ENCODE assay signal across 18 cellular contexts in the genomic region with DNA sequence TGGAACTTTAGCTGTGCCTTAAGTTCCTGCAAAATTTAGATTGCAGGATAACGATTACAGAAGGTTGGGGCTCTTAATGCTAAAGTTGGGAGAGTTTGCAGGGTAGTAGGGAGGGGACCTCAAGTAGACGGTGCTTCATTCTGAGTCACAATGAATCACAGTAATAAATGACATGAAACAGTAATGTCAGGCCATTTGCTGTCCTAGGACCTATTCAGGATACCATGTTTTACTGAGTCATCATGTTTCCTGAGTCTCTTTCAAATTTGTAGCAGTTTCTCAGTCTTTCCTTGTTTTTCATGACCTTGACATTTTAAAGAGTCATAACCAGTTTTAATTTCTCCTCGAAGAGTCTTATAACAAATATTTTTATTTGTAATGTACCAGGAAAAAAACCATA.
"Had no signal": no experiment of that assay in that cellular context is flagged by ENCODE, and none has a peak within 500 bp of the region (broad histone marks: within the 10 kb centered on the region; RNA-seq: fewer than 3 reads in every experiment).

No MANE protein-coding gene starts in this region.

- H3K4me3 ChIP-seq: esophagus squamous epithelium, heart left ventricle, left ventricle myocardium inferior had no signal

- H3K36me3 ChIP-seq: brain microvascular endothelial cell, esophagus squamous epithelium, heart left ventricle, left ventricle myocardium inferior had no signal

- H3K27me3 ChIP-seq: brain microvascular endothelial cell, esophagus squamous epithelium, heart left ventricle had no signal

- H3K9me3 ChIP-seq: esophagus squamous epithelium, heart left ventricle had no signal

- H3K27ac ChIP-seq: brain microvascular endothelial cell, esophagus squamous epithelium, heart left ventricle, left ventricle myocardium inferior had no signal

- ATAC-seq: activated CD4-positive, CD25-positive, alpha-beta regulatory T cell treated with anti-CD3 and anti-CD28 coated beads, Interleukin-2, amount 50 U/mL, for 24 hours; activated CD8-positive, alpha-beta memory T cell treated with anti-CD3 and anti-CD28 coated beads, Interleukin-2, amount 10 ng/mL, durations not matched to agents 7 days and 5 days; activated naive CD4-positive, alpha-beta T cell treated with anti-CD3 and anti-CD28 coated beads, Interleukin-2, amount 50 U/mL, for 72 hours; activated T-cell treated with anti-CD3 and anti-CD28 coated beads, Interleukin-2, amount 50 U/mL, for 4 hours; heart left ventricle; stimulated activated memory B cell treated with anti-CD40 and anti-IgM and Interleukin-4, amounts not matched to agents 10 μg/mL and 1 μg/mL and 100 μg/mL, for 72 hours had no signal

- DNase-seq: activated CD4-positive, alpha-beta T cell treated with anti-CD3 and anti-CD28 coated beads, Interleukin-2, amount 50 U/mL, for 48 hours; activated CD8-positive, alpha-beta memory T cell treated with anti-CD3 and anti-CD28 coated beads, Interleukin-2, amount 10 ng/mL, durations not matched to agents 7 days and 5 days; activated effector memory CD4-positive, alpha-beta T cell treated with anti-CD3 and anti-CD28 coated beads, Interleukin-2, amount 50 U/mL, for 16 hours; activated T-cell treated with anti-CD3 and anti-CD28 coated beads, Interleukin-2, amount 50 U/mL, for 4 hours; amniotic stem cell; brain microvascular endothelial cell; dermis blood vessel endothelial cell; endodermal cell; esophagus squamous epithelium; foreskin melanocyte; heart left ventricle; left ventricle myocardium inferior; mesendoderm; T-helper 2 cell; trophoblast cell had no signal

- H3K4me1 ChIP-seq: heart left ventricle, left ventricle myocardium inferior had no signal
